35 cellular contexts compared by ENCODE assay signal in genomic region chr6:96381246-96381645, GRCh38.
"Had no signal": no experiment of that assay in that cellular context is flagged by ENCODE, and none has a peak within 500 bp of the region (broad histone marks: within the 10 kb centered on the region; RNA-seq: fewer than 3 reads in every experiment).

No MANE protein-coding gene starts in this region.

- H3K4me3 ChIP-seq: MG63 had no signal

- H3K9me3 ChIP-seq: MG63 had no signal

- H3K36me3 ChIP-seq: MG63 had no signal

- H3K27me3 ChIP-seq: MG63 had no signal

- DNase-seq: Karpas-422, Kasumi-1, MG63, MM.1S, MV-4-11, NCI-H1048, NCI-H1092, NCI-H1092 treated with DMSO at 0.1 percent for 48 hours, NCI-H1105, NCI-H1105 treated with DMSO at 0.1 percent for 48 hours, NCI-H1417, NCI-H1417 treated with DMSO at 0.1 percent for 48 hours, NCI-H1436, NCI-H1436 treated with DMSO at 0.1 percent for 48 hours, NCI-H146, NCI-H1694, NCI-H1694 treated with DMSO at 0.1 percent for 48 hours, NCI-H187, NCI-H187 treated with DMSO at 0.1 percent for 48 hours, NCI-H1930, NCI-H2029, NCI-H2029 treated with DMSO at 0.1 percent for 48 hours, NCI-H2081, NCI-H2081 treated with DMSO at 0.1 percent for 48 hours, NCI-H2107, NCI-H2171, NCI-H2171 treated with DMSO at 0.1 percent for 48 hours, NCI-H2227 treated with DMSO at 0.1 percent for 48 hours, NCI-H226, NCI-H345, NCI-H446, NCI-H446 treated with DMSO at 0.1 percent for 48 hours, NCI-H510A, NCI-H510A treated with DMSO at 0.1 percent for 48 hours, NCI-H524 had no signal
